Comparison of ENCODE assay signal across 8 cellular contexts in the genomic region with DNA sequence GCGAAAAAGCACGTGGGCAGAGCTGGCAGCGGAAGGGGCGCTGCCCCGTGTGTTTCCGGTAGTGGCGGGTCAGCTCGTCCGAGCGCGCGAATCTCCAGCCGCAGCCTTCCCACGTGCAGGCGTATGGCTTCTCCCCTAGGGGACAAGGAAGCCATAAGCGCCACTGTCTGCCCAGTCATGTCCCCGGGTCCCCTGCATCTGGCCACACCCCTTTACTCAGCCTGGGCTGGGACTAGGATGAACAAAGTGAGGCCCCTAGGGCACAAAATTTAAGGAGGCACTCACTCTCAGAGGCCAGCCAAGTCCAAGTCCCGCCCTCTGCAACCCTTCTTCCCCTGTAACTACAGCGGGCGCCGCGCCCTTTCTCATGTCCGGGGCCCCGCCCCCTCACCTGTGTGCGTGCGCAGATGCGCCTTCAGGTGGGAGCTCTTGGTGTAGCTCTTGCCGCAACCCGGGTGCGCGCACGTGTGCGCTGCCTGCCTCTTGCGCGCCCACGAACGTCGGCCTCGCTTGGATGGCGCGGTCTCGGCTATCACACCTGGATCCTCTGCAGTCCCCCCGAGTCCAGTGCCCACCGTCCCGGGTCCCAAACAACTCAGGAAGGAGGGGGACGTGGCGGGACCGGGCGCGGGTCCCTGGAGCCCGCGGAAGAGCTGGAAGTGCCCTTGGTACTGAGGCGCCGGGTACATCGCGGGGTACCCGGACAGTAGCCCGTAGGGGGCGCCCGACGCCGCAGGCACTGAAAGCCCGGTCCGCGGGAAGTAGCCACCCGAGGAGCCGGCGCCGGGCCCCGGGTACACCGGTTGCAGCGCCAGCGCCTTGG. TPM values are rescaled to one million over a fixed set of nuclear protein-coding genes. Genes with fewer than 3 reads are reported as not detected.
DNase-seq lines count a peak whose midpoint lies in the region; ATAC-seq, FAIRE-seq and TF ChIP-seq lines count a peak whose summit lies in the region.

No MANE protein-coding gene starts in this region.

- no peaks in the 10 kb centered on the region for H3K36me3 ChIP-seq in bronchial epithelial cell (ENCODE audit: control insufficient read depth, insufficient read depth, low read length)
- no peaks in the 10 kb centered on the region for H3K36me3 ChIP-seq in kidney epithelial cell (ENCODE audit: control insufficient read depth, insufficient read depth, low read length)

- DNase-seq in NCI-H187 (lab: John Stamatoyannopoulos, UW) (peak; percentile 81 to 85), bronchial epithelial cell (ENCODE audit: low read depth) (peak; percentile 72), kidney epithelial cell (ENCODE audit: low read depth) (no peak), NCI-H1105 treated with DMSO at 0.1 percent for 48 hours (lab: John Stamatoyannopoulos, UW) (no peak)
- peak; percentile 72 to 75 (median 73) for DNase-seq in activated CD4-positive, CD25-positive, alpha-beta regulatory T cell (lab: John Stamatoyannopoulos, UW)
- peak; percentile 91 for DNase-seq in stimulated activated CD4-positive, alpha-beta T cell treated with anti-CD3 and anti-CD28 coated beads, Interleukin-4, amount 100 ng/mL, for 1 hour

- no peak for ATAC-seq in GM19397 (IDR thresholded peaks at IDR 0.05; ENCODE audit: unreplicated experiment)

- no peaks in the 10 kb centered on the region for H3K27me3 ChIP-seq in bronchial epithelial cell (ENCODE audit: control insufficient read depth, insufficient read depth, low read length)
- H3K27me3 ChIP-seq in kidney epithelial cell (ENCODE audit: control insufficient read depth, insufficient read depth, low read length) = peaks cover 35% of the 10 kb centered on the region

- FAIRE-seq in bronchial epithelial cell (lab: Jason Lieb, UNC) = no peak

- TF ChIP-seq CTCF in GM12875 (IDR thresholded peaks at IDR 0.05; ENCODE audit: borderline replicate concordance, insufficient read depth, low read depth, low read length) = peak; percentile 73
- TF ChIP-seq CTCF in bronchial epithelial cell (IDR thresholded peaks at IDR 0.05; ENCODE audit: insufficient read depth, low read length, severe bottlenecking) = peak; percentile 53
- peak; percentile 46 for TF ChIP-seq CTCF in kidney epithelial cell (IDR thresholded peaks at IDR 0.05; ENCODE audit: insufficient read depth, low read length, poor library complexity, severe bottlenecking)

- H3K4me3 ChIP-seq in GM12875 (ENCODE audit: low read depth, low read length) (peak overlapping the region; percentile 58), bronchial epithelial cell (ENCODE audit: low read depth, low read length) (peak overlapping the region; percentile 1), kidney epithelial cell (ENCODE audit: low read depth, low read length) (no peak overlapping the region)

RNA-seq across cellular contexts. Expression of a gene that starts 1.9 kb away (rescaled TPM):
- total RNA-seq in bronchial epithelial cell (not detected in 2 replicates), kidney epithelial cell (not detected in 2 replicates)

RNA-seq across cellular contexts. Expression of a gene that starts 3.9 kb away (rescaled TPM):
- total RNA-seq in bronchial epithelial cell (27.9 and 35.2 TPM in 2 replicates), kidney epithelial cell (38.5 and 44.4 TPM in 2 replicates)

RNA-seq across cellular contexts. Expression of a gene that starts 5.8 kb away (rescaled TPM):
- total RNA-seq in bronchial epithelial cell (17.9 and 38.2 TPM in 2 replicates), kidney epithelial cell (35.2 and 43.9 TPM in 2 replicates)

RNA-seq across cellular contexts. Expression of a gene that starts 34.0 kb away (rescaled TPM):
- total RNA-seq in bronchial epithelial cell (not detected in 2 replicates), kidney epithelial cell (0.13 and 0.48 TPM in 2 replicates)

RNA-seq across cellular contexts. Expression of a gene that starts 46.8 kb away (rescaled TPM):
- 0.26 and 0.38 TPM in 2 replicates for total RNA-seq in bronchial epithelial cell
- total RNA-seq in kidney epithelial cell = 0.88 and 2.4 TPM in 2 replicates

Comparison
In these comparisons a context has a peak if more than half of its experiments do, and no peak if none do; other contexts are left out.
1. DNase-seq: peak in NCI-H187 (2 of 2), activated CD4-positive, CD25-positive, alpha-beta regulatory T cell (4 of 4), bronchial epithelial cell (single experiment) and stimulated activated CD4-positive, alpha-beta T cell treated with anti-CD3 and anti-CD28 coated beads, Interleukin-4, amount 100 ng/mL, for 1 hour (single experiment); none in kidney epithelial cell (single experiment) and NCI-H1105 treated with DMSO at 0.1 percent for 48 hours (single experiment).
2. Peak in every context shown above with its lines, with median percentiles within 50 percentile points of each other: CTCF ChIP-seq.